ENCODE assay signal across 17 cellular contexts in the genomic region with DNA sequence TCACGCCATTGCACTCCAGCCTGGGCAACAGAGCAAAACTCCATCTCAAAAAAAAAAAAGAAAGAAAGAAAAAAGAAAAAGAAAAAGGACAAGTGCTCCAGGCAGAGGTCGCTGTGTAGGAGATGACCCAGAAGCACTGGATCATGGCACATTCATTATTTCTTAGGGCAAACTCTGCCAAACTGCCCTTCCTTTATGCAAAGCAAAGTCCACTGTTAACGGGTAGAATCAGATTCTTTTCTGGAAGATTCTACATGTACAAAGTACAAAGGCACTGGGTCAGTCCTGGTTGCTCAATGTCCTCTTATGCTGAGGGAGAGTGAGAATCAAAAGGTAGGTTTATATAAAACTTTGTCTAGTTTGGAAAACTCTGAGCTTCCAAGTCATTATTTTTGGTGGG.
"Had no signal": no experiment of that assay in that cellular context is flagged by ENCODE, and none has a peak within 500 bp of the region (broad histone marks: within the 10 kb centered on the region; RNA-seq: fewer than 3 reads in every experiment).

No MANE protein-coding gene starts in this region.

- H3K27me3 ChIP-seq: MG63 had no signal

- H3K4me3 ChIP-seq: MG63 had no signal

- DNase-seq: IMR-90, Karpas-422, KG1, MG63, NCI-H1105 treated with DMSO at 0.1 percent for 48 hours, NCI-H1417 treated with DMSO at 0.1 percent for 48 hours, NCI-H146, NCI-H1694 treated with DMSO at 0.1 percent for 48 hours, NCI-H1930, NCI-H2081, NCI-H2107, NCI-H524 treated with DMSO at 0.1 percent for 48 hours, NCI-H774, RPMI8226, SHP77, SK-N-SH had no signal

- FAIRE-seq: RCC 7860 had no signal

- H3K9ac ChIP-seq: SK-N-SH had no signal

- H3K9me3 ChIP-seq: MG63, SK-N-SH had no signal

- H3K36me3 ChIP-seq: MG63 had no signal
